In the genomic region with DNA sequence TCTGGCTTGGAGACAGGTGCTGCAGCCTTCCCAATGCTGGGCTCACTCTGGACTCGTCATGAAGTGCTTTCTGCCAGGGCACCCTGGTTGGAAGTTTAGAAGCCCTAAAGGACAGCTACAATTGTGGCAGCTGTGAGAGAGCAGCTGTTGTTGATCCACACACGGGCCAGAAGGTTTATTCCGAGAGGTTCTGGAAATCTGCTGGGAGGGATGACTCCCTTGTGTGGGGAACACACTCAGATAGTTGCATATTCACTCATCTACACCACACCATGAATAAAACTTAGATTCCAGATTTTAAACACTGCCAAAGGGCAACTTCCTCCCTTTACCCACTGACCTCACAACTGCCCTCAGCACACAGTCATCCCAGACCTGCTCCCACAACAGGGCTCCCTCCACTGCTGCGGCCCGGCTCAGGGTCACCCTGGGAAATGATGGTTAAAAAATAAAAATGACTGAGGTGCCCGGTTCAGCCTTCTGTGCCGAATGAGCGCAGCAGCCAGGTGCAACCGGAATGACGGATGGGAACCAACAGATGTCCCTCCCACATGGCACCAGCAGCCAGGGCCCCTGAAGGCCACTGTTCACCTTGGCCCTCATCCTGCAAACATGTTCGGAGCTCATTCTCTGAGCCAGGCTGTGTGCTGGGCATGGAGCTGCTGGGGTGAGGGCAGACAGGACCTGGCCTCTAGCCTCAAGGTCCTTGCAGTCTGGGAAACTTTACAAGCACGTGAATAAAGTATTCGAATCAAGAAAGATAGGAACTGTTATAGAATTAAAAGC, we compare ENCODE assay signal across 16 cellular contexts. TPM values are rescaled to one million over a fixed set of nuclear protein-coding genes. Genes with fewer than 3 reads are reported as not detected.
A peak's percentile ranks its signal among the peaks of the same experiment; 100 is the strongest.
DNase-seq lines count a peak whose midpoint lies in the region; ATAC-seq, FAIRE-seq and TF ChIP-seq lines count a peak whose summit lies in the region.
"Had no signal": no experiment of that assay in that cellular context is flagged by ENCODE, and none has a peak within 500 bp of the region (broad histone marks: within the 10 kb centered on the region; RNA-seq: fewer than 3 reads in every experiment).

No MANE protein-coding gene starts in this region.

- intact Hi-C loops in HepG2 (cut with micrococcal nuclease; ENCODE audit: unreplicated experiment), result no loop called here

- H3K4me1 Mint-ChIP-seq in stimulated activated memory B cell treated with anti-CD40 and anti-IgM and Interleukin-4, amounts not matched to agents 10 μg/mL and 1 μg/mL and 100 μg/mL, for 72 hours, result peaks cover 25% of the 10 kb centered on the region

- no peak for TF ChIP-seq CTCF in HepG2 (CRISPR knock-in tag; IDR thresholded peaks at IDR 0.05)

- no peak overlapping the region for H3K4me3 ChIP-seq in HepG2 (replicated peaks in 1 of 3; ENCODE audit: insufficient read depth in 1 of 3, low read depth in 2 of 3, low read length in 3 of 3)

- no peak overlapping the region for H3K27ac ChIP-seq in HepG2 (ENCODE audit: extremely low read length, insufficient read depth, low read length)

- H3K4me1 ChIP-seq in HepG2 (ENCODE audit: insufficient read depth, low read length), result peaks cover 50% of the 10 kb centered on the region

- in situ Hi-C loops in HepG2 (cut with HindIII; ENCODE audit: extremely low pct_ligation_motif_present, low pct_unique_long_range_greater_than_20kb), result no loop called here

- no peak for TF ChIP-seq POLR2A in HepG2 (IDR thresholded peaks at IDR 0.05; ENCODE audit: insufficient read depth in 1 of 2, low read depth in 2 of 2, low read length in 2 of 2)

- H3K36me3 Mint-ChIP-seq in stimulated activated memory B cell treated with anti-CD40 and anti-IgM and Interleukin-4, amounts not matched to agents 10 μg/mL and 1 μg/mL and 100 μg/mL, for 72 hours, result no peaks in the 10 kb centered on the region
- H3K36me3 Mint-ChIP-seq: type B pancreatic cell had no signal

- H3K27me3 Mint-ChIP-seq in stimulated activated memory B cell treated with anti-CD40 and anti-IgM and Interleukin-4, amounts not matched to agents 10 μg/mL and 1 μg/mL and 100 μg/mL, for 72 hours, result peaks cover 31% of the 10 kb centered on the region
- H3K27me3 Mint-ChIP-seq: type B pancreatic cell had no signal

- H4K20me1 ChIP-seq in HepG2 (ENCODE audit: insufficient read depth, low read length), result no peaks in the 10 kb centered on the region; the same call in 1 of the 2 replicates

- no peak overlapping the region for H3K27ac Mint-ChIP-seq in stimulated activated memory B cell treated with anti-CD40 and anti-IgM and Interleukin-4, amounts not matched to agents 10 μg/mL and 1 μg/mL and 100 μg/mL, for 72 hours
- H3K27ac Mint-ChIP-seq: type B pancreatic cell had no signal

- H3K4me2 ChIP-seq in HepG2 (ENCODE audit: low read depth, low read length), result no peak overlapping the region

- no peaks in the 10 kb centered on the region for H3K9me3 Mint-ChIP-seq in stimulated activated memory B cell treated with anti-CD40 and anti-IgM and Interleukin-4, amounts not matched to agents 10 μg/mL and 1 μg/mL and 100 μg/mL, for 72 hours
- H3K9me3 Mint-ChIP-seq: type B pancreatic cell had no signal

- CTCF ChIA-PET in HepG2 (lab: Yijun Ruan, JAX; ENCODE audit: low intra/inter-chr PET ratio, low total read pairs), result no interaction called here

- ATAC-seq in HepG2, result no peak
- ATAC-seq in stimulated activated memory B cell treated with anti-CD40 and anti-IgM and Interleukin-4, amounts not matched to agents 10 μg/mL and 1 μg/mL and 100 μg/mL, for 72 hours, result peak; percentile 73
- no peak for ATAC-seq in GM18520 (IDR thresholded peaks at IDR 0.05; ENCODE audit: unreplicated experiment)

- H2AFZ ChIP-seq in HepG2 (ENCODE audit: low read length), result no peak overlapping the region

- POLR2A ChIA-PET in HepG2 (lab: Yijun Ruan, JAX), result interaction anchor here (0.9 to 1.0 kb wide), 2 partner anchors 180 kb away, joined by 3 read pairs; no protein-coding TSS in a partner anchor

- H3K27me3 ChIP-seq in HepG2 (ENCODE audit: control insufficient read depth in 1 of 2, insufficient read depth in 2 of 2, low read length in 2 of 2), result no peaks in the 10 kb centered on the region; a peak in 1 of 5 replicates

- no peaks in the 10 kb centered on the region for H3K36me3 ChIP-seq in HepG2 (replicated peaks in 1 of 2; ENCODE audit: control insufficient read depth in 1 of 2, insufficient read depth in 2 of 2, low read length in 2 of 2)

- H3K9ac ChIP-seq in HepG2 (ENCODE audit: insufficient read depth, low read depth, low read length), result no peak overlapping the region

- no peak overlapping the region for H3K4me3 Mint-ChIP-seq in stimulated activated memory B cell treated with anti-CD40 and anti-IgM and Interleukin-4, amounts not matched to agents 10 μg/mL and 1 μg/mL and 100 μg/mL, for 72 hours
- H3K4me3 Mint-ChIP-seq: type B pancreatic cell had no signal

- WGBS in HepG2 (ENCODE audit: low lambda C conversion rate), result 44% methylated on average over 12 of the region's 13 CpGs

- TF ChIP-seq RAD21 in HepG2 (CRISPR knock-in tag; IDR thresholded peaks at IDR 0.05), result no peak

- H3K79me2 ChIP-seq in HepG2 (ENCODE audit: insufficient read depth, low read length), result no peaks in the 10 kb centered on the region

- DNase-seq in NCI-H2196 (lab: John Stamatoyannopoulos, UW; ENCODE audit: unreplicated experiment) (peak; percentile 22), NCI-H2196 treated with DMSO at 0.1 percent for 48 hours (lab: John Stamatoyannopoulos, UW; ENCODE audit: unreplicated experiment) (no peak), RPMI7951 (ENCODE audit: low read depth) (peak; percentile 89), HepG2 (ENCODE audit: low spot score) (no peak), NCI-H82 (lab: John Stamatoyannopoulos, UW) (no peak), A172 (ENCODE audit: low spot score) (no peak)
- DNase-seq: ACHN; activated naive CD4-positive, alpha-beta T cell treated with anti-CD3 and anti-CD28 coated beads, Interleukin-2, amount 50 U/mL, for 16 hours; caudate nucleus; midbrain; stimulated activated CD8-positive, alpha-beta memory T cell treated with anti-CD3 and anti-CD28 coated beads, Interleukin-4, amount 100 ng/mL, for 48 hours had no signal

- no TSS peak for BruUV-seq in HepG2 (replicated peaks; lab: Mats Ljungman, UMichigan)

- H3K9me3 ChIP-seq in HepG2 (ENCODE audit: low read length), result no peaks in the 10 kb centered on the region

- no peak for FAIRE-seq in HepG2 (lab: Jason Lieb, UNC)
- FAIRE-seq: endometrium, GM18507 had no signal

- no peak for TF ChIP-seq EP300 in HepG2 (IDR thresholded peaks at IDR 0.05; ENCODE audit: low read depth in 2 of 2, low read length in 2 of 2)
- TF ChIP-seq EP300 in HepG2 (CRISPR knock-in tag; IDR thresholded peaks at IDR 0.05; ENCODE audit: borderline replicate concordance), result no peak

RNA-seq across cellular contexts. Expression of a gene that starts 40.2 kb away (rescaled TPM):
- total RNA-seq in RPMI7951 (2014; rRNA removed; shearing (Covaris generic)), result 11.5 and 11.7 TPM in 2 replicates
- 15.4 and 17.5 TPM in 2 replicates for total RNA-seq in HepG2 (2016; rRNA removed; fragmentation: Illumina TruSeq; extraction: Trizol)
- total RNA-seq in HepG2 (2016; cell fraction: cytosol; rRNA removed; fragmentation: Illumina TruSeq; extraction: Trizol; ENCODE audit: low read depth), result 3.3 and 4.7 TPM in 2 replicates
- total RNA-seq in HepG2 (2016; cell fraction: insoluble cytoplasmic fraction; rRNA removed; fragmentation: Illumina TruSeq; extraction: Trizol), result 15.6 and 18.5 TPM in 2 replicates
- total RNA-seq in HepG2 (2016; cell fraction: membrane; rRNA removed; fragmentation: Illumina TruSeq; extraction: Trizol), result 14.1 and 16.1 TPM in 2 replicates
- total RNA-seq in HepG2 (2016; cell fraction: nucleus; rRNA removed; fragmentation: Illumina TruSeq; extraction: Trizol), result 7.1 and 7.5 TPM in 2 replicates
- 9.3 and 12.7 TPM in 2 replicates for polyA plus RNA-seq in HepG2 (2011; rRNA removed)
- 12.4 and 12.5 TPM in 2 replicates for polyA plus RNA-seq in HepG2 (2011; cell fraction: cytosol; rRNA removed)
- polyA plus RNA-seq in HepG2 (2011; cell fraction: nucleus; rRNA removed), result 7.4 and 9.5 TPM in 2 replicates
- polyA plus RNA-seq in HepG2 (2012), result 12.8 and 15.5 TPM in 2 replicates
- polyA plus RNA-seq in HepG2 (2016; cell fraction: cytosol; fragmentation: Illumina TruSeq; extraction: Trizol; ENCODE audit: low read depth), result 4.6 and 4.7 TPM in 2 replicates
- 12.6 and 16.4 TPM in 2 replicates for polyA plus RNA-seq in HepG2 (2016; cell fraction: insoluble cytoplasmic fraction; fragmentation: Illumina TruSeq; extraction: Trizol; ENCODE audit: low read depth)
- polyA plus RNA-seq in HepG2 (2016; cell fraction: membrane; fragmentation: Illumina TruSeq; extraction: Trizol; ENCODE audit: low read depth), result 10.4 and 12.4 TPM in 2 replicates
- 12.4 and 14.5 TPM in 2 replicates for polyA plus RNA-seq in HepG2 (2016; cell fraction: nucleus; fragmentation: Illumina TruSeq; extraction: Trizol; ENCODE audit: insufficient read depth, low read depth)
- 31.7 and 36.4 TPM in 2 replicates for polyA minus RNA-seq in HepG2 (2011; rRNA and poly(A)+ RNA removed; ENCODE audit: low replicate concordance)
- polyA minus RNA-seq in HepG2 (2011; cell fraction: cytosol; rRNA and poly(A)+ RNA removed), result 10.6 and 14.5 TPM in 2 replicates
- 5.5 and 7.7 TPM in 2 replicates for polyA minus RNA-seq in HepG2 (2011; cell fraction: nucleus; rRNA and poly(A)+ RNA removed)
- 9.5 and 11.0 TPM in 2 replicates for total RNA-seq in A172 (2014; rRNA removed; shearing (Covaris generic))

RNA-seq across cellular contexts. Expression of a gene that starts 58.5 kb away (rescaled TPM):
- total RNA-seq in RPMI7951 (2014; rRNA removed; shearing (Covaris generic)), result 71.9 and 92.0 TPM in 2 replicates
- total RNA-seq in HepG2 (2016; rRNA removed; fragmentation: Illumina TruSeq; extraction: Trizol), result 55.3 and 58.9 TPM in 2 replicates
- total RNA-seq in HepG2 (2016; cell fraction: cytosol; rRNA removed; fragmentation: Illumina TruSeq; extraction: Trizol; ENCODE audit: low read depth), result 67.3 and 69.4 TPM in 2 replicates
- total RNA-seq in HepG2 (2016; cell fraction: insoluble cytoplasmic fraction; rRNA removed; fragmentation: Illumina TruSeq; extraction: Trizol), result 51.2 and 60.5 TPM in 2 replicates
- 44.6 and 47.7 TPM in 2 replicates for total RNA-seq in HepG2 (2016; cell fraction: membrane; rRNA removed; fragmentation: Illumina TruSeq; extraction: Trizol)
- 95.9 and 108 TPM in 2 replicates for total RNA-seq in HepG2 (2016; cell fraction: nucleus; rRNA removed; fragmentation: Illumina TruSeq; extraction: Trizol)
- 22.8 and 24.2 TPM in 2 replicates for polyA plus RNA-seq in HepG2 (2011; rRNA removed)
- polyA plus RNA-seq in HepG2 (2011; cell fraction: cytosol; rRNA removed), result 8.9 and 13.1 TPM in 2 replicates
- polyA plus RNA-seq in HepG2 (2011; cell fraction: nucleus; rRNA removed), result 30.2 and 31.2 TPM in 2 replicates
- 23.3 and 26.9 TPM in 2 replicates for polyA plus RNA-seq in HepG2 (2012)
- 0.58 and 1.1 TPM in 2 replicates for polyA plus RNA-seq in HepG2 (2016; cell fraction: cytosol; fragmentation: Illumina TruSeq; extraction: Trizol; ENCODE audit: low read depth)
- polyA plus RNA-seq in HepG2 (2016; cell fraction: insoluble cytoplasmic fraction; fragmentation: Illumina TruSeq; extraction: Trizol; ENCODE audit: low read depth), result 26.8 and 27.2 TPM in 2 replicates
- polyA plus RNA-seq in HepG2 (2016; cell fraction: membrane; fragmentation: Illumina TruSeq; extraction: Trizol; ENCODE audit: low read depth), result 2.9 and 4.0 TPM in 2 replicates
- polyA plus RNA-seq in HepG2 (2016; cell fraction: nucleus; fragmentation: Illumina TruSeq; extraction: Trizol; ENCODE audit: insufficient read depth, low read depth), result 68.3 and 79.1 TPM in 2 replicates
- 27.6 and 45.1 TPM in 2 replicates for polyA minus RNA-seq in HepG2 (2011; rRNA and poly(A)+ RNA removed; ENCODE audit: low replicate concordance)
- polyA minus RNA-seq in HepG2 (2011; cell fraction: cytosol; rRNA and poly(A)+ RNA removed), result 30.7 and 32.8 TPM in 2 replicates
- 132 and 137 TPM in 2 replicates for polyA minus RNA-seq in HepG2 (2011; cell fraction: nucleus; rRNA and poly(A)+ RNA removed)
- 59.0 and 77.7 TPM in 2 replicates for total RNA-seq in A172 (2014; rRNA removed; shearing (Covaris generic))

Comparison
In these comparisons a context has a peak if more than half of its experiments do, and no peak if none do; other contexts are left out.
1. DNase-seq: peak in NCI-H2196 (single experiment) and RPMI7951 (single experiment); none in NCI-H2196 treated with DMSO at 0.1 percent for 48 hours (single experiment), HepG2 (single experiment), NCI-H82 (single experiment) and A172 (single experiment).